In the genomic region with DNA sequence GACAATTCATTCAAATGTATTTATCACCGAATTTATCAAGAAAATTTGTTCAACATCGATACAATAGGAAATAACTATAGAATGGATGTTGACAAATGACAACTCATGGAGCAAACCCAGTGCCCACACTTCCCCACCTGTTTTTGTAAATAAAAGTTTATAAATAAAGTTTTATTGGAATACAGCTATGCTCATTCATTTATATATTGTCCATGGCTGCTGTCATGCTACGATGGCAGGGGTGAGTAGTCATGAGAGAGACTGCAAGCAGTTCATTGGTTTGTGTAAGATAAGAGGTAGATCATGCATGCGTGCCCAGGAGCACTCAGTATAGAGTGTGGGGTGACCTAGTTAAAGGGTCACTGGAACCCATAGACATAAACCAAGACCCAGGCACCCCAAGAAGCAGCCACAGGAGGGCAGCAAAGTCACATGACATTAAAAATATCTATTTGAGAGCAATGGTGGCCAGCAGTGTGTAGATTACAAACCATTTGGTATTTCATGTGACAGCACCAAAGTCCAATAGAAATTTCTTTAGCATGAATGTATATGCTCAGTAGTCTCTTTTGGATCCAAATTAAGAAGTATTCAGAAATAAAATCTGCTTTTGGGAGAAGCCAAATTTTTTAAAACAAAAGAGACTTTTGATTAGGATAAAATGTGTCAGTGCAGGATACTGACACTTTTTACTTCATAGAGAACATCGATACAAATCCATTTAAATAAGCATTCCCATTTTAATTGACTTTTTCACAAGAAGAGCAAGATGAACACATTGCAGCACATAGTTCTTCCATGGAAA, we compare ENCODE assay signal across 8 cellular contexts.
DNase-seq lines count a peak whose midpoint lies in the region; ATAC-seq and TF ChIP-seq lines count a peak whose summit lies in the region.

No MANE protein-coding gene starts in this region.

- H3K36me3 Mint-ChIP-seq in activated naive CD8-positive, alpha-beta T cell treated with anti-CD3 and anti-CD28 coated beads for 36 hours = no peaks in the 10 kb centered on the region
- no peaks in the 10 kb centered on the region for H3K36me3 Mint-ChIP-seq in activated T-cell treated with anti-CD3 and anti-CD28 coated beads, Interleukin-2, amount 50 U/mL, for 24 hours (ENCODE audit: low read depth)

- POLR2A ChIA-PET in IMR-90 (lab: Charles Lee; ENCODE audit: unreplicated experiment) = no interaction called here

- H2AFZ ChIP-seq in IMR-90 (replicated peaks; ENCODE audit: low read length, poor library complexity) = peak overlapping the region; percentile 18

- DNase-seq in NCI-H748 (lab: John Stamatoyannopoulos, UW; ENCODE audit: unreplicated experiment) (peak; percentile 6), NCI-H748 treated with DMSO at 0.1 percent for 48 hours (lab: John Stamatoyannopoulos, UW) (no peak), IMR-90 (peak; percentile 61), islet precursor cell (peak; percentile 61), ureter (ENCODE audit: low spot score) (peak; percentile 50), cerebellar nuclear complex (lab: John Stamatoyannopoulos, UW) (no peak)
- peak; percentile 10 for DNase-seq in activated naive CD8-positive, alpha-beta T cell treated with anti-CD3 and anti-CD28 coated beads for 36 hours
- DNase-seq in activated T-cell treated with anti-CD3 and anti-CD28 coated beads, Interleukin-2, amount 50 U/mL, for 24 hours = no peak

- H3K9me3 Mint-ChIP-seq in activated naive CD8-positive, alpha-beta T cell treated with anti-CD3 and anti-CD28 coated beads for 36 hours = peaks cover 10% of the 10 kb centered on the region
- H3K9me3 Mint-ChIP-seq in activated T-cell treated with anti-CD3 and anti-CD28 coated beads, Interleukin-2, amount 50 U/mL, for 24 hours = peaks cover 7% of the 10 kb centered on the region

- peak; percentile 81 for TF ChIP-seq RAD21 in IMR-90 (IDR thresholded peaks at IDR 0.05; ENCODE audit: low read length)

- in situ Hi-C loops in IMR-90 (cut with MboI; ENCODE audit: low sequenced_read_pairs) = loop anchor here (10.0 kb wide), 1 partner anchor 1319 kb away; no protein-coding TSS in a partner anchor

- no peak overlapping the region for H4K5ac ChIP-seq in IMR-90 (ENCODE audit: low read depth, low read length)

- H3K27me3 Mint-ChIP-seq in activated naive CD8-positive, alpha-beta T cell treated with anti-CD3 and anti-CD28 coated beads for 36 hours = no peaks in the 10 kb centered on the region
- peaks cover 3% of the 10 kb centered on the region for H3K27me3 Mint-ChIP-seq in activated T-cell treated with anti-CD3 and anti-CD28 coated beads, Interleukin-2, amount 50 U/mL, for 24 hours

- no peak overlapping the region for H2BK120ac ChIP-seq in IMR-90 (ENCODE audit: low read depth, low read length)

- H2BK20ac ChIP-seq in IMR-90 (ENCODE audit: low read depth, low read length) = no peak overlapping the region

- no peak overlapping the region for H3K56ac ChIP-seq in IMR-90 (ENCODE audit: extremely low read depth, insufficient read depth, low read length)

- TF ChIP-seq CTCF in IMR-90 (conservative IDR thresholded peaks at IDR 0.05; ENCODE audit: low read depth, low read length) = peak; percentile 77

- H3K27ac Mint-ChIP-seq in activated naive CD8-positive, alpha-beta T cell treated with anti-CD3 and anti-CD28 coated beads for 36 hours = no peak overlapping the region
- H3K27ac Mint-ChIP-seq in activated T-cell treated with anti-CD3 and anti-CD28 coated beads, Interleukin-2, amount 50 U/mL, for 24 hours = no peak overlapping the region

- ATAC-seq in IMR-90 (ENCODE audit: low read depth) = peak; percentile 93

- no peak overlapping the region for H2AK5ac ChIP-seq in IMR-90 (ENCODE audit: low read depth, low read length)

- intact Hi-C loops in IMR-90 (cut with micrococcal nuclease) = loop anchor here (1.0 to 10.0 kb wide), 6 partner anchors 233 to 1559 kb away; partner anchors contain the start of gene NR2F2

- CTCF ChIA-PET in IMR-90 (lab: Yijun Ruan, JAX) = no interaction called here

- no peak overlapping the region for H3K9ac ChIP-seq in IMR-90 (ENCODE audit: low read depth, low read length)

- H3K23ac ChIP-seq in IMR-90 (ENCODE audit: low read depth, low read length) = no peak overlapping the region

- no peak overlapping the region for H3K4me3 Mint-ChIP-seq in activated naive CD8-positive, alpha-beta T cell treated with anti-CD3 and anti-CD28 coated beads for 36 hours
- H3K4me3 Mint-ChIP-seq in activated T-cell treated with anti-CD3 and anti-CD28 coated beads, Interleukin-2, amount 50 U/mL, for 24 hours = no peak overlapping the region

- no peak overlapping the region for H3K4me3 ChIP-seq in IMR-90 (ENCODE audit: insufficient read depth, low read depth, low read length)

- no peak overlapping the region for H3K4me2 ChIP-seq in IMR-90 (ENCODE audit: low read depth, low read length)

- H3K9me1 ChIP-seq in IMR-90 (ENCODE audit: insufficient read depth, low read length) = no peaks in the 10 kb centered on the region

- no peaks in the 10 kb centered on the region for H3K36me3 ChIP-seq in IMR-90 (ENCODE audit: control insufficient read depth, insufficient read depth, low read length)

- no peaks in the 10 kb centered on the region for H4K20me1 ChIP-seq in IMR-90 (ENCODE audit: insufficient read depth, low read length)

- H4K8ac ChIP-seq in IMR-90 (ENCODE audit: low read depth in 2 of 2, low read length in 2 of 2) = no peak overlapping the region

- dilution Hi-C loops in IMR-90 (cut with HindIII; ENCODE audit: low sequenced_read_pairs, unreplicated experiment) = no loop called here

- H3K9me3 ChIP-seq in IMR-90 (ENCODE audit: control insufficient read depth, insufficient read depth, low read length) = no peaks in the 10 kb centered on the region

- H3K4me1 ChIP-seq in IMR-90 (ENCODE audit: control insufficient read depth, insufficient read depth, low read length) = no peaks in the 10 kb centered on the region

- H4K91ac ChIP-seq in IMR-90 (ENCODE audit: insufficient read depth, low read depth, low read length) = no peak overlapping the region

- no peak overlapping the region for H3K14ac ChIP-seq in IMR-90 (replicated peaks; ENCODE audit: low read depth, low read length)

- no peaks in the 10 kb centered on the region for H3K79me1 ChIP-seq in IMR-90 (ENCODE audit: low read depth in 1 of 2, low read length in 2 of 2)

- WGBS in IMR-90 (ENCODE audit: extremely low coverage in 2 of 2, insufficient read length in 1 of 2), 2 experiments = no CpG with 5 or more reads among the region's 5 CpGs

- no peak overlapping the region for H2BK15ac ChIP-seq in IMR-90 (ENCODE audit: low read depth, low read length)

- H3K4ac ChIP-seq in IMR-90 (ENCODE audit: low read depth, low read length) = no peak overlapping the region

- BruUV-seq in IMR-90 (replicated peaks; lab: Mats Ljungman, UMichigan) = no TSS peak

- no peak for TF ChIP-seq POLR2A in IMR-90 (IDR thresholded peaks at IDR 0.05; ENCODE audit: low read depth, low read length)

- no peak overlapping the region for H2BK5ac ChIP-seq in IMR-90 (ENCODE audit: low read depth, low read length, poor library complexity, severe bottlenecking)

- H3K4me1 Mint-ChIP-seq in activated naive CD8-positive, alpha-beta T cell treated with anti-CD3 and anti-CD28 coated beads for 36 hours = no peaks in the 10 kb centered on the region
- H3K4me1 Mint-ChIP-seq in activated T-cell treated with anti-CD3 and anti-CD28 coated beads, Interleukin-2, amount 50 U/mL, for 24 hours (ENCODE audit: low read depth) = no peaks in the 10 kb centered on the region

- no peak overlapping the region for H3K27ac ChIP-seq in IMR-90 (ENCODE audit: insufficient read depth, low read length)

- H3K27me3 ChIP-seq in IMR-90 (ENCODE audit: control insufficient read depth, insufficient read depth, low read length) = peaks cover 2% of the 10 kb centered on the region; the same call in 1 of the 2 replicates

- no peak overlapping the region for H2AK9ac ChIP-seq in IMR-90 (replicated peaks; ENCODE audit: low read depth, low read length, poor library complexity)

- no peak overlapping the region for H3K18ac ChIP-seq in IMR-90 (ENCODE audit: low read depth, low read length)

TF ChIP-seq in IMR-90, 13 proteins besides CTCF, POLR2A, EP300 and RAD21:
- TF ChIP-seq NFE2L2 (IDR thresholded peaks at IDR 0.05; ENCODE audit: low read depth, low read length) (no peak), FOS (IDR thresholded peaks at IDR 0.05; ENCODE audit: low read depth, low read length) (no peak), MXI1 (IDR thresholded peaks at IDR 0.05; ENCODE audit: borderline replicate concordance, low read depth, low read length) (no peak), SMC3 (IDR thresholded peaks at IDR 0.05; ENCODE audit: low read depth, low read length) (peak; percentile 71)
- TF ChIP-seq, protein P1, sequence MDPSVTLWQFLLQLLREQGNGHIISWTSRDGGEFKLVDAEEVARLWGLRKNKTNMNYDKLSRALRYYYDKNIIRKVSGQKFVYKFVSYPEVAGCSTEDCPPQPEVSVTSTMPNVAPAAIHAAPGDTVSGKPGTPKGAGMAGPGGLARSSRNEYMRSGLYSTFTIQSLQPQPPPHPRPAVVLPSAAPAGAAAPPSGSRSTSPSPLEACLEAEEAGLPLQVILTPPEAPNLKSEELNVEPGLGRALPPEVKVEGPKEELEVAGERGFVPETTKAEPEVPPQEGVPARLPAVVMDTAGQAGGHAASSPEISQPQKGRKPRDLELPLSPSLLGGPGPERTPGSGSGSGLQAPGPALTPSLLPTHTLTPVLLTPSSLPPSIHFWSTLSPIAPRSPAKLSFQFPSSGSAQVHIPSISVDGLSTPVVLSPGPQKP (IDR thresholded peaks at IDR 0.05; ENCODE audit: borderline replicate concordance, low read depth, low read length) = no peak

Comparison
In these comparisons a context has a peak if more than half of its experiments do, and no peak if none do; other contexts are left out.
1. DNase-seq: peak in NCI-H748 (single experiment), IMR-90 (single experiment), activated naive CD8-positive, alpha-beta T cell treated with anti-CD3 and anti-CD28 coated beads for 36 hours (single experiment), islet precursor cell (single experiment) and ureter (single experiment); none in NCI-H748 treated with DMSO at 0.1 percent for 48 hours (single experiment), cerebellar nuclear complex (0 of 2) and activated T-cell treated with anti-CD3 and anti-CD28 coated beads, Interleukin-2, amount 50 U/mL, for 24 hours (single experiment).